In the genomic region with DNA sequence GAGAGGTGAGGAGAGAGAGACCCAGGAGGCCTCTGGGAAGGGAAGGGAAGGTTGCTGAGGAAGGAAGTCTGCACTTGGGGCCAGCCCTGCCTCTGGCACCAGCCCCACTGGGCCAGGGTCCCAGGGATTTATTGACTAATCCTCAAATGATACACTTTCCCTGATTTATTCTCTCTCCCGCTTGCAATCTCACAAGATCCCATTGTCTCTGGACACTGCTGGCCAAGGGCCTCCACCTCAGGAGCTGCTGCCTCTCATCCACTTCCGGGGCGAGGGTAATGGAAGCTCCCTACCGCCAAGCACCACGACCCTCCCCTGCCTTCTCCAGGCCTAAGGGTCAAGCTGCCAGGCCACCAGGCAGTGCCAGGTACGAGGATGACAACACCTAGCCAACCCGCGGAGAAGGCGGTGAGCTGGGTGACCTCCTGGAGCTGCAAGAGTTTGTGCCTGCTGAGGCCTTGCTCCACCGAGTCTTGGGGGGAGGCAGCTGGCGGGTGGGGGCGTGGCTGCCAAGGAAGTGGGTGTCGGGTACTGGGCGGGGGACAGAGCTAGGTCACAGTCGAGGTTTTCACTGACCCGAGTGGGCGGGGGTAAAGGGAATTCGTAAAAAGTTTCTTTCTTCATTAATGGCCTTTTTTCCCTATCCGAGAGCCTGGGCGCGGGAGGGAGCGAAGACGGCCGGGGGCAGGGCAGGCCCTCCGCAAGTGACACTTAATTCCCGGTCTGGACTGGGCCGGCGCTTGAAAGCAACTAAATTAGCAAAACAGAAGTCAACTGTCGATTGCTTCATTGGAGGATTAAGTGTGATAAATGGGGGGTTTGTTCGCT, we compare ENCODE assay signal across 1 cellular context.
TF ChIP-seq lines count a peak whose summit lies in the region.

No MANE protein-coding gene starts in this region.

TF ChIP-seq in HepG2, 621 proteins besides CTCF, POLR2A, EP300 and RAD21 (continued from another document and continues in another):
- TF ChIP-seq, protein P1, sequence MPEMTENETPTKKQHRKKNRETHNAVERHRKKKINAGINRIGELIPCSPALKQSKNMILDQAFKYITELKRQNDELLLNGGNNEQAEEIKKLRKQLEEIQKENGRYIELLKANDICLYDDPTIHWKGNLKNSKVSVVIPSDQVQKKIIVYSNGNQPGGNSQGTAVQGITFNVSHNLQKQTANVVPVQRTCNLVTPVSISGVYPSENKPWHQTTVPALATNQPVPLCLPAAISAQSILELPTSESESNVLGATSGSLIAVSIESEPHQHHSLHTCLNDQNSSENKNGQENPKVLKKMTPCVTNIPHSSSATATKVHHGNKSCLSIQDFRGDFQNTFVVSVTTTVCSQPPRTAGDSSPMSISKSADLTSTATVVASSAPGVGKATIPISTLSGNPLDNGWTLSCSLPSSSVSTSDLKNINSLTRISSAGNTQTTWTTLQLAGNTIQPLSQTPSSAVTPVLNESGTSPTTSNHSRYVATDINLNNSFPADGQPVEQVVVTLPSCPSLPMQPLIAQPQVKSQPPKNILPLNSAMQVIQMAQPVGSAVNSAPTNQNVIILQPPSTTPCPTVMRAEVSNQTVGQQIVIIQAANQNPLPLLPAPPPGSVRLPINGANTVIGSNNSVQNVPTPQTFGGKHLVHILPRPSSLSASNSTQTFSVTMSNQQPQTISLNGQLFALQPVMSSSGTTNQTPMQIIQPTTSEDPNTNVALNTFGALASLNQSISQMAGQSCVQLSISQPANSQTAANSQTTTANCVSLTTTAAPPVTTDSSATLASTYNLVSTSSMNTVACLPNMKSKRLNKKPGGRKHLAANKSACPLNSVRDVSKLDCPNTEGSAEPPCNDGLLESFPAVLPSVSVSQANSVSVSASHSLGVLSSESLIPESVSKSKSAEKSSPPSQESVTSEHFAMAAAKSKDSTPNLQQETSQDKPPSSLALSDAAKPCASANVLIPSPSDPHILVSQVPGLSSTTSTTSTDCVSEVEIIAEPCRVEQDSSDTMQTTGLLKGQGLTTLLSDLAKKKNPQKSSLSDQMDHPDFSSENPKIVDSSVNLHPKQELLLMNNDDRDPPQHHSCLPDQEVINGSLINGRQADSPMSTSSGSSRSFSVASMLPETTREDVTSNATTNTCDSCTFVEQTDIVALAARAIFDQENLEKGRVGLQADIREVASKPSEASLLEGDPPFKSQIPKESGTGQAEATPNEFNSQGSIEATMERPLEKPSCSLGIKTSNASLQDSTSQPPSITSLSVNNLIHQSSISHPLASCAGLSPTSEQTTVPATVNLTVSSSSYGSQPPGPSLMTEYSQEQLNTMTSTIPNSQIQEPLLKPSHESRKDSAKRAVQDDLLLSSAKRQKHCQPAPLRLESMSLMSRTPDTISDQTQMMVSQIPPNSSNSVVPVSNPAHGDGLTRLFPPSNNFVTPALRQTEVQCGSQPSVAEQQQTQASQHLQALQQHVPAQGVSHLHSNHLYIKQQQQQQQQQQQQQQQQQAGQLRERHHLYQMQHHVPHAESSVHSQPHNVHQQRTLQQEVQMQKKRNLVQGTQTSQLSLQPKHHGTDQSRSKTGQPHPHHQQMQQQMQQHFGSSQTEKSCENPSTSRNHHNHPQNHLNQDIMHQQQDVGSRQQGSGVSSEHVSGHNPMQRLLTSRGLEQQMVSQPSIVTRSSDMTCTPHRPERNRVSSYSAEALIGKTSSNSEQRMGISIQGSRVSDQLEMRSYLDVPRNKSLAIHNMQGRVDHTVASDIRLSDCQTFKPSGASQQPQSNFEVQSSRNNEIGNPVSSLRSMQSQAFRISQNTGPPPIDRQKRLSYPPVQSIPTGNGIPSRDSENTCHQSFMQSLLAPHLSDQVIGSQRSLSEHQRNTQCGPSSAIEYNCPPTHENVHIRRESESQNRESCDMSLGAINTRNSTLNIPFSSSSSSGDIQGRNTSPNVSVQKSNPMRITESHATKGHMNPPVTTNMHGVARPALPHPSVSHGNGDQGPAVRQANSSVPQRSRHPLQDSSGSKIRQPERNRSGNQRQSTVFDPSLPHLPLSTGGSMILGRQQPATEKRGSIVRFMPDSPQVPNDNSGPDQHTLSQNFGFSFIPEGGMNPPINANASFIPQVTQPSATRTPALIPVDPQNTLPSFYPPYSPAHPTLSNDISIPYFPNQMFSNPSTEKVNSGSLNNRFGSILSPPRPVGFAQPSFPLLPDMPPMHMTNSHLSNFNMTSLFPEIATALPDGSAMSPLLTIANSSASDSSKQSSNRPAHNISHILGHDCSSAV (CRISPR knock-in tag; IDR thresholded peaks at IDR 0.05; ENCODE audit: borderline replicate concordance): no peak
- TF ChIP-seq ZC3H4 (CRISPR knock-in tag; IDR thresholded peaks at IDR 0.05; ENCODE audit: borderline replicate concordance) (0 out of 2 replicates have a peak, but pooled peaks have one; percentile 23), ZKSCAN8 (CRISPR knock-in tag; IDR thresholded peaks at IDR 0.05; ENCODE audit: borderline replicate concordance) (no peak), TBX2 (CRISPR knock-in tag; IDR thresholded peaks at IDR 0.05; ENCODE audit: borderline replicate concordance) (0 out of 2 replicates have a peak, but pooled peaks have one; percentile 29), AGO2 (optimal IDR thresholded peaks at IDR 0.05; ENCODE audit: low read depth, low read length) (peak; percentile 66), HNRNPLL (IDR thresholded peaks at IDR 0.05; ENCODE audit: low read depth, low read length, poor library complexity, severe bottlenecking) (peak; percentile 39), ZNF138 (CRISPR knock-in tag; IDR thresholded peaks at IDR 0.05; ENCODE audit: low read depth) (no peak), CAMTA2 (CRISPR knock-in tag; IDR thresholded peaks at IDR 0.05; ENCODE audit: borderline replicate concordance) (no peak), ZKSCAN5 (CRISPR knock-in tag; IDR thresholded peaks at IDR 0.05) (no peak), GFI1 (CRISPR knock-in tag; IDR thresholded peaks at IDR 0.05; ENCODE audit: borderline replicate concordance) (no peak), ZNF749 (CRISPR knock-in tag; IDR thresholded peaks at IDR 0.05; ENCODE audit: borderline replicate concordance) (0 out of 2 replicates have a peak, but pooled peaks have one; percentile 49), ZNF713 (CRISPR knock-in tag; IDR thresholded peaks at IDR 0.05) (no peak), ZZZ3 (CRISPR knock-in tag; IDR thresholded peaks at IDR 0.05; ENCODE audit: borderline replicate concordance) (no peak), MAFF (IDR thresholded peaks at IDR 0.05; ENCODE audit: low read depth, low read length) (no peak), ZFP1 (CRISPR knock-in tag; IDR thresholded peaks at IDR 0.05) (no peak), SALL2 (CRISPR knock-in tag; IDR thresholded peaks at IDR 0.05) (0 out of 2 replicates have a peak, but pooled peaks have one; percentile 33)
- TF ChIP-seq, protein P2, sequence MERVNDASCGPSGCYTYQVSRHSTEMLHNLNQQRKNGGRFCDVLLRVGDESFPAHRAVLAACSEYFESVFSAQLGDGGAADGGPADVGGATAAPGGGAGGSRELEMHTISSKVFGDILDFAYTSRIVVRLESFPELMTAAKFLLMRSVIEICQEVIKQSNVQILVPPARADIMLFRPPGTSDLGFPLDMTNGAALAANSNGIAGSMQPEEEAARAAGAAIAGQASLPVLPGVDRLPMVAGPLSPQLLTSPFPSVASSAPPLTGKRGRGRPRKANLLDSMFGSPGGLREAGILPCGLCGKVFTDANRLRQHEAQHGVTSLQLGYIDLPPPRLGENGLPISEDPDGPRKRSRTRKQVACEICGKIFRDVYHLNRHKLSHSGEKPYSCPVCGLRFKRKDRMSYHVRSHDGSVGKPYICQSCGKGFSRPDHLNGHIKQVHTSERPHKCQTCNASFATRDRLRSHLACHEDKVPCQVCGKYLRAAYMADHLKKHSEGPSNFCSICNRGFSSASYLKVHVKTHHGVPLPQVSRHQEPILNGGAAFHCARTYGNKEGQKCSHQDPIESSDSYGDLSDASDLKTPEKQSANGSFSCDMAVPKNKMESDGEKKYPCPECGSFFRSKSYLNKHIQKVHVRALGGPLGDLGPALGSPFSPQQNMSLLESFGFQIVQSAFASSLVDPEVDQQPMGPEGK (CRISPR knock-in tag; IDR thresholded peaks at IDR 0.05): peak; percentile 73; the same call in 1 of the 2 replicates
- TF ChIP-seq, protein P3, sequence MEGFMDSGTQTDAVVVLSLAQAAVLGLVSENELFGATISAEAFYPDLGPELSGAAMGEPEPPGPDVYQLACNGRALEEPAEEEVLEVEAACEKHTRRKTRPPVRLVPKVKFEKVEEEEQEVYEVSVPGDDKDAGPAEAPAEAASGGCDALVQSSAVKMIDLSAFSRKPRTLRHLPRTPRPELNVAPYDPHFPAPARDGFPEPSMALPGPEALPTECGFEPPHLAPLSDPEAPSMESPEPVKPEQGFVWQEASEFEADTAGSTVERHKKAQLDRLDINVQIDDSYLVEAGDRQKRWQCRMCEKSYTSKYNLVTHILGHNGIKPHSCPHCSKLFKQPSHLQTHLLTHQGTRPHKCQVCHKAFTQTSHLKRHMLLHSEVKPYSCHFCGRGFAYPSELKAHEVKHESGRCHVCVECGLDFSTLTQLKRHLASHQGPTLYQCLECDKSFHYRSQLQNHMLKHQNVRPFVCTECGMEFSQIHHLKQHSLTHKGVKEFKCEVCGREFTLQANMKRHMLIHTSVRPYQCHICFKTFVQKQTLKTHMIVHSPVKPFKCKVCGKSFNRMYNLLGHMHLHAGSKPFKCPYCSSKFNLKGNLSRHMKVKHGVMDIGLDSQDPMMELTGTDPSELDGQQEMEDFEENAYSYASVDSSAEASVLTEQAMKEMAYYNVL (CRISPR knock-in tag; IDR thresholded peaks at IDR 0.05; ENCODE audit: borderline replicate concordance): no peak
- TF ChIP-seq, protein P4, sequence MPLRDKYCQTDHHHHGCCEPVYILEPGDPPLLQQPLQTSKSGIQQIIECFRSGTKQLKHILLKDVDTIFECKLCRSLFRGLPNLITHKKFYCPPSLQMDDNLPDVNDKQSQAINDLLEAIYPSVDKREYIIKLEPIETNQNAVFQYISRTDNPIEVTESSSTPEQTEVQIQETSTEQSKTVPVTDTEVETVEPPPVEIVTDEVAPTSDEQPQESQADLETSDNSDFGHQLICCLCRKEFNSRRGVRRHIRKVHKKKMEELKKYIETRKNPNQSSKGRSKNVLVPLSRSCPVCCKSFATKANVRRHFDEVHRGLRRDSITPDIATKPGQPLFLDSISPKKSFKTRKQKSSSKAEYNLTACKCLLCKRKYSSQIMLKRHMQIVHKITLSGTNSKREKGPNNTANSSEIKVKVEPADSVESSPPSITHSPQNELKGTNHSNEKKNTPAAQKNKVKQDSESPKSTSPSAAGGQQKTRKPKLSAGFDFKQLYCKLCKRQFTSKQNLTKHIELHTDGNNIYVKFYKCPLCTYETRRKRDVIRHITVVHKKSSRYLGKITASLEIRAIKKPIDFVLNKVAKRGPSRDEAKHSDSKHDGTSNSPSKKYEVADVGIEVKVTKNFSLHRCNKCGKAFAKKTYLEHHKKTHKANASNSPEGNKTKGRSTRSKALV (CRISPR knock-in tag; IDR thresholded peaks at IDR 0.05): 0 out of 2 replicates have a peak, but pooled peaks have one; percentile 25
- TF ChIP-seq, protein P5, sequence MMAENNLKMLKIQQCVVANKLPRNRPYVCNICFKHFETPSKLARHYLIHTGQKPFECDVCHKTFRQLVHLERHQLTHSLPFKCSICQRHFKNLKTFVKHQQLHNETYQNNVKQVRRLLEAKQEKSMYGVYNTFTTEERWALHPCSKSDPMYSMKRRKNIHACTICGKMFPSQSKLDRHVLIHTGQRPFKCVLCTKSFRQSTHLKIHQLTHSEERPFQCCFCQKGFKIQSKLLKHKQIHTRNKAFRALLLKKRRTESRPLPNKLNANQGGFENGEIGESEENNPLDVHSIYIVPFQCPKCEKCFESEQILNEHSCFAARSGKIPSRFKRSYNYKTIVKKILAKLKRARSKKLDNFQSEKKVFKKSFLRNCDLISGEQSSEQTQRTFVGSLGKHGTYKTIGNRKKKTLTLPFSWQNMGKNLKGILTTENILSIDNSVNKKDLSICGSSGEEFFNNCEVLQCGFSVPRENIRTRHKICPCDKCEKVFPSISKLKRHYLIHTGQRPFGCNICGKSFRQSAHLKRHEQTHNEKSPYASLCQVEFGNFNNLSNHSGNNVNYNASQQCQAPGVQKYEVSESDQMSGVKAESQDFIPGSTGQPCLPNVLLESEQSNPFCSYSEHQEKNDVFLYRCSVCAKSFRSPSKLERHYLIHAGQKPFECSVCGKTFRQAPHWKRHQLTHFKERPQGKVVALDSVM (CRISPR knock-in tag; IDR thresholded peaks at IDR 0.05): no peak
- TF ChIP-seq, protein P6, sequence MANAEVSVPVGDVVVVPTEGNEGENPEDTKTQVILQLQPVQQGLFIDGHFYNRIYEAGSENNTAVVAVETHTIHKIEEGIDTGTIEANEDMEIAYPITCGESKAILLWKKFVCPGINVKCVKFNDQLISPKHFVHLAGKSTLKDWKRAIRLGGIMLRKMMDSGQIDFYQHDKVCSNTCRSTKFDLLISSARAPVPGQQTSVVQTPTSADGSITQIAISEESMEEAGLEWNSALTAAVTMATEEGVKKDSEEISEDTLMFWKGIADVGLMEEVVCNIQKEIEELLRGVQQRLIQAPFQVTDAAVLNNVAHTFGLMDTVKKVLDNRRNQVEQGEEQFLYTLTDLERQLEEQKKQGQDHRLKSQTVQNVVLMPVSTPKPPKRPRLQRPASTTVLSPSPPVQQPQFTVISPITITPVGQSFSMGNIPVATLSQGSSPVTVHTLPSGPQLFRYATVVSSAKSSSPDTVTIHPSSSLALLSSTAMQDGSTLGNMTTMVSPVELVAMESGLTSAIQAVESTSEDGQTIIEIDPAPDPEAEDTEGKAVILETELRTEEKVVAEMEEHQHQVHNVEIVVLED (CRISPR knock-in tag; IDR thresholded peaks at IDR 0.05; ENCODE audit: borderline replicate concordance): no peak
- TF ChIP-seq, protein P7, sequence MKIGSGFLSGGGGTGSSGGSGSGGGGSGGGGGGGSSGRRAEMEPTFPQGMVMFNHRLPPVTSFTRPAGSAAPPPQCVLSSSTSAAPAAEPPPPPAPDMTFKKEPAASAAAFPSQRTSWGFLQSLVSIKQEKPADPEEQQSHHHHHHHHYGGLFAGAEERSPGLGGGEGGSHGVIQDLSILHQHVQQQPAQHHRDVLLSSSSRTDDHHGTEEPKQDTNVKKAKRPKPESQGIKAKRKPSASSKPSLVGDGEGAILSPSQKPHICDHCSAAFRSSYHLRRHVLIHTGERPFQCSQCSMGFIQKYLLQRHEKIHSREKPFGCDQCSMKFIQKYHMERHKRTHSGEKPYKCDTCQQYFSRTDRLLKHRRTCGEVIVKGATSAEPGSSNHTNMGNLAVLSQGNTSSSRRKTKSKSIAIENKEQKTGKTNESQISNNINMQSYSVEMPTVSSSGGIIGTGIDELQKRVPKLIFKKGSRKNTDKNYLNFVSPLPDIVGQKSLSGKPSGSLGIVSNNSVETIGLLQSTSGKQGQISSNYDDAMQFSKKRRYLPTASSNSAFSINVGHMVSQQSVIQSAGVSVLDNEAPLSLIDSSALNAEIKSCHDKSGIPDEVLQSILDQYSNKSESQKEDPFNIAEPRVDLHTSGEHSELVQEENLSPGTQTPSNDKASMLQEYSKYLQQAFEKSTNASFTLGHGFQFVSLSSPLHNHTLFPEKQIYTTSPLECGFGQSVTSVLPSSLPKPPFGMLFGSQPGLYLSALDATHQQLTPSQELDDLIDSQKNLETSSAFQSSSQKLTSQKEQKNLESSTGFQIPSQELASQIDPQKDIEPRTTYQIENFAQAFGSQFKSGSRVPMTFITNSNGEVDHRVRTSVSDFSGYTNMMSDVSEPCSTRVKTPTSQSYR (CRISPR knock-in tag; IDR thresholded peaks at IDR 0.05; ENCODE audit: borderline replicate concordance): peak; percentile 9; the same call in 1 of the 2 replicates
